In the genomic region with DNA sequence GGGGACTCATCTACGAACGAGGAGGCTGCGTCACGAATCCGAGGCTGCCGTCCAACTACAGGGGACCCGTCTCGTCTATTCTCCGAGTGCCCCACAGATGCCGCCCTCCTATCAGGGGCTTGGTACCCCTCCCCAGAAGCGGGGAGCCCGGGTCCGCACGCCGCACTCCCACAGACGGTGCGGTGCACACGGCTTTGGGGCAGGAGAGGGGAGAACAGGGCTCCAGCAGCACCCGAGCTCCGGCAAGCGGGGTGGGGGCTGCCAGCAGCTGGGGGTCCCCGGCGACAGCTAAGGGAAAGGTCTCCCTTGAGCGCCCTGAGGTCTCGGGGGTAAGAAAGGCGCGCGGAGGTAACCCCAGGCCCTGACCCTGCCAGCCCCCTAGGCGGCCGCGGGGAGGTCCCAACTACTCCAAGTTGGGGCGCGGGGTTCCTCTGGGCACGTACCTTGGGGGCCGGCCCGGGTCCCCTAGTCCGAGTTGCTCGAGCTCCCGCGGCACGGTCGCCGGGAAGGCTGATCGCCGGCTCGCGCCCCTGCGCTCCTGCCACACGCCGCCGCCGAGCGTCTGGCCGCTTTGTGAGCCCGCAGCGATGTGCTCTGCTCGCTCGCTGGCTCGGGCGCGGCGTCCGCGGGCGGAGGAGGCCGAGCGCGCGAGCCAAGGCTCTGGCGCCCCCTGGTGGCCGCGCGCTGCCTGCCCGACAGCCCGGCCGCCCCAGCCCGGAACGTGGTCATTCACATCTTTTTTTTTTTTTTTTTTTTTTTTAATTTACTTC, we compare ENCODE assay signal across 8 cellular contexts. TPM values are rescaled to one million over a fixed set of nuclear protein-coding genes. Genes with fewer than 3 reads are reported as not detected.
A peak's percentile ranks its signal among the peaks of the same experiment; 100 is the strongest.
DNase-seq lines count a peak whose midpoint lies in the region; ATAC-seq and TF ChIP-seq lines count a peak whose summit lies in the region.

A gene (minus strand): TSS at position 591 of the 770 bp plus-strand sequence.

- H3K36me3 Mint-ChIP-seq in activated naive CD8-positive, alpha-beta T cell treated with anti-CD3 and anti-CD28 coated beads, Interleukin-2, amount 50 U/mL, for 24 hours (ENCODE audit: low read depth): no peaks in the 10 kb centered on the region

- H3K23ac ChIP-seq in trophoblast cell (ENCODE audit: low read length): no peak within 1 kb of the TSS

- H3K14ac ChIP-seq in trophoblast cell (ENCODE audit: low read length): no peak within 1 kb of the TSS

- H3K4me3 ChIP-seq in SJSA1 (peak within 1 kb of the TSS; percentile 24), cardiac muscle cell (peak within 1 kb of the TSS; percentile 63), trophoblast cell (ENCODE audit: low read depth, low read length) (peak within 1 kb of the TSS; percentile 63), upper lobe of left lung (peak within 1 kb of the TSS in 3 of 4 donors; percentile 21 to 43 (median 41))

- H3K4me2 ChIP-seq in trophoblast cell (ENCODE audit: low read length): peak within 1 kb of the TSS; percentile 75

- H3K9me3 ChIP-seq in SJSA1 (replicated peaks): peaks cover 3% of the 10 kb centered on the region; the same call in 1 of the 2 replicates
- no peaks in the 10 kb centered on the region for H3K9me3 ChIP-seq in cardiac muscle cell (ENCODE audit: low read depth)
- H3K9me3 ChIP-seq in trophoblast cell (ENCODE audit: insufficient read depth, low read depth, low read length): no peaks in the 10 kb centered on the region
- no peaks in the 10 kb centered on the region for H3K9me3 ChIP-seq in upper lobe of left lung

- TF ChIP-seq POLR2A in upper lobe of left lung (IDR thresholded peaks at IDR 0.05): no peak

- H3K18ac ChIP-seq in trophoblast cell (ENCODE audit: low read length): no peak within 1 kb of the TSS

- H3K9me3 Mint-ChIP-seq in activated naive CD8-positive, alpha-beta T cell treated with anti-CD3 and anti-CD28 coated beads, Interleukin-2, amount 50 U/mL, for 24 hours: no peaks in the 10 kb centered on the region

- H3K4me3 Mint-ChIP-seq in activated naive CD8-positive, alpha-beta T cell treated with anti-CD3 and anti-CD28 coated beads, Interleukin-2, amount 50 U/mL, for 24 hours: no peak within 1 kb of the TSS

- ATAC-seq in GM21526 (IDR thresholded peaks at IDR 0.05; ENCODE audit: low FRiP score, unreplicated experiment): peak; percentile 90
- peak; percentile 87 for ATAC-seq in activated naive CD8-positive, alpha-beta T cell treated with anti-CD3 and anti-CD28 coated beads, Interleukin-2, amount 50 U/mL, for 24 hours
- ATAC-seq in upper lobe of left lung (ENCODE audit: low FRiP score in 2 of 2): peak; percentile 72 to 96

- no CpG with 5 or more reads among the region's 78 CpGs for WGBS in trophoblast cell (ENCODE audit: extremely low coverage, insufficient coverage, insufficient read length)
- WGBS in upper lobe of left lung, 2 donors: 0 to 3% methylated on average over 22 to 49 of the region's 78 CpGs

- TF ChIP-seq CTCF in cardiac muscle cell (IDR thresholded peaks at IDR 0.05; ENCODE audit: low read depth, low read length) (peak; percentile 45), upper lobe of left lung (IDR thresholded peaks at IDR 0.05) (peak; percentile 82 to 93 (median 86))

- peaks cover 24% of the 10 kb centered on the region for H3K27me3 Mint-ChIP-seq in activated naive CD8-positive, alpha-beta T cell treated with anti-CD3 and anti-CD28 coated beads, Interleukin-2, amount 50 U/mL, for 24 hours

- H3K79me2 ChIP-seq in trophoblast cell (ENCODE audit: control insufficient read depth, insufficient read depth, low read length, poor library complexity): no peaks in the 10 kb centered on the region

- H4K91ac ChIP-seq in trophoblast cell (ENCODE audit: low read depth, low read length): no peak within 1 kb of the TSS

- TF ChIP-seq EP300 in upper lobe of left lung (IDR thresholded peaks at IDR 0.05): no peak

- H2AFZ ChIP-seq in trophoblast cell (ENCODE audit: insufficient read depth, low read length, poor library complexity): peak within 1 kb of the TSS; percentile 33

- H3K4me1 Mint-ChIP-seq in activated naive CD8-positive, alpha-beta T cell treated with anti-CD3 and anti-CD28 coated beads, Interleukin-2, amount 50 U/mL, for 24 hours: no peaks in the 10 kb centered on the region

- H2AK5ac ChIP-seq in trophoblast cell (ENCODE audit: low read length): no peak within 1 kb of the TSS

- H3K79me1 ChIP-seq in trophoblast cell (ENCODE audit: low read length): no peaks in the 10 kb centered on the region

- H3K4me1 ChIP-seq in SJSA1 (replicated peaks): peaks cover 11% of the 10 kb centered on the region
- H3K4me1 ChIP-seq in cardiac muscle cell (ENCODE audit: low read depth): no peaks in the 10 kb centered on the region
- H3K4me1 ChIP-seq in trophoblast cell (ENCODE audit: control insufficient read depth in 1 of 2, insufficient read depth in 2 of 2, low read length in 2 of 2): peaks cover 7% of the 10 kb centered on the region in 2 experiments
- peaks cover 6 to 13% (median 7%) of the 10 kb centered on the region in 4 donors for H3K4me1 ChIP-seq in upper lobe of left lung

- H4K12ac ChIP-seq in trophoblast cell (ENCODE audit: low read depth, low read length): no peak within 1 kb of the TSS

- H3K36me3 ChIP-seq in SJSA1: 0 out of 2 replicates have a peak, but pooled peaks cover 2% of the 10 kb centered on the region
- no peaks in the 10 kb centered on the region for H3K36me3 ChIP-seq in cardiac muscle cell
- H3K36me3 ChIP-seq in trophoblast cell (ENCODE audit: control insufficient read depth in 1 of 2, insufficient read depth in 2 of 2, low read length in 2 of 2): no peaks in the 10 kb centered on the region
- no peaks in the 10 kb centered on the region for H3K36me3 ChIP-seq in upper lobe of left lung

- no peak within 1 kb of the TSS for H2BK5ac ChIP-seq in trophoblast cell (ENCODE audit: low read depth, low read length, poor library complexity)

- H3K27ac ChIP-seq in SJSA1 (no peak within 1 kb of the TSS), cardiac muscle cell (no peak within 1 kb of the TSS), trophoblast cell (ENCODE audit: low read depth, low read length) (no peak within 1 kb of the TSS), upper lobe of left lung (no peak within 1 kb of the TSS)

- no peak within 1 kb of the TSS for H3K4ac ChIP-seq in trophoblast cell (ENCODE audit: low read depth, low read length)

- H2BK12ac ChIP-seq in trophoblast cell (ENCODE audit: low read length): no peak within 1 kb of the TSS

- no peak within 1 kb of the TSS for H2BK120ac ChIP-seq in trophoblast cell (ENCODE audit: insufficient read depth, low read length, poor library complexity)

- peak within 1 kb of the TSS; percentile 16 for H4K8ac ChIP-seq in trophoblast cell (ENCODE audit: low read depth, low read length)

- H3K27me3 ChIP-seq in SJSA1 (replicated peaks) (peaks cover 37% of the 10 kb centered on the region), cardiac muscle cell (peaks cover 65% of the 10 kb centered on the region), trophoblast cell (ENCODE audit: insufficient read depth, low read length) (peaks cover 18% of the 10 kb centered on the region), upper lobe of left lung (peaks cover 0 to 20% (median 10%) of the 10 kb centered on the region in 4 donors)

- no peak within 1 kb of the TSS for H3K27ac Mint-ChIP-seq in activated naive CD8-positive, alpha-beta T cell treated with anti-CD3 and anti-CD28 coated beads, Interleukin-2, amount 50 U/mL, for 24 hours

- H3K9ac ChIP-seq in trophoblast cell (ENCODE audit: low read length): no peak within 1 kb of the TSS

- DNase-seq in DMS79 (lab: John Stamatoyannopoulos, UW) (peak; percentile 7), HuH-7.5 (ENCODE audit: low spot score) (peak; percentile 90), SJSA1 (ENCODE audit: low read depth in 1 of 2, low spot score in 2 of 2) (peak; percentile 64 to 75), cardiac muscle cell (ENCODE audit: low read depth in 1 of 2, low spot score in 1 of 2) (peak; percentile 88 to 93), trophoblast cell (peak; percentile 74 to 90), upper lobe of left lung (peak; percentile 60 to 96)
- peak; percentile 71 for DNase-seq in activated naive CD8-positive, alpha-beta T cell treated with anti-CD3 and anti-CD28 coated beads, Interleukin-2, amount 50 U/mL, for 24 hours

RNA-seq across cellular contexts. Expression of the gene that starts here (rescaled TPM):
- total RNA-seq in SJSA1 (2014; rRNA removed; shearing (Covaris generic)): 0.95 TPM in 1 of 2 replicates, not detected in the other
- 2.6 and 14.0 TPM in 2 replicates for total RNA-seq in cardiac muscle cell
- 4.1 and 12.6 TPM in 2 replicates for polyA plus RNA-seq in cardiac muscle cell
- 1.8 and 2.2 TPM in 2 replicates for polyA plus RNA-seq in trophoblast cell (2013)
- 10 to 100 TPM in 1 of 6 donors, 1 to 10 TPM in 2, under 1 TPM in 2, not detected in 1; 0.33 to 16.6 (median 2.0) TPM for total RNA-seq in upper lobe of left lung

Comparison
In these comparisons a context has a peak if more than half of its experiments do, and no peak if none do; other contexts are left out.
1. Peak in DNase-seq and H3K4me3 ChIP-seq in SJSA1; RNA of the gene not detected or under 1 TPM.
2. DNase-seq: peak in every context shown above with its lines; median percentile 90 in cardiac muscle cell; 90 in HuH-7.5; 82 in trophoblast cell; 78 in upper lobe of left lung; 71 in activated naive CD8-positive, alpha-beta T cell treated with anti-CD3 and anti-CD28 coated beads, Interleukin-2, amount 50 U/mL, for 24 hours; 70 in SJSA1; 7 in DMS79.